8 cellular contexts compared by ENCODE assay signal in the genomic region with DNA sequence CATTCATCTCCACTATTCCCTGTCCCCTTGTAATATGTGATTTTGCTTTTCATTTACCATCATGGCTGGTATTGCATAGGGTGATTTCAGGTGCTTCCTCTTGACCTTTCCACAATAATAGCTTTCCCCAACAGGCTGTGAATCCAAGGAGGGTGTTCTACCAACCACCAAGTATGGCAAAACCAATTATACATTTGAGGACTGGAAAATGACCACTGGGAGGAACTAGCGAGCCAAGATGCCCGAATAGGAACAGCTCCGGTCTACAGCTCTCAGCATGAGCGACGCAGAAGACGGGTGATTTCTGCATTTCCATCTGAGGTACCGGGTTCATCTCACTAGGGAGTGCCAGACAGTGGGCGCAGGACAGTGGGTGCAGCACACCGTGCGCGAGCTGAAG.
DNase-seq lines count a peak whose midpoint lies in the region; TF ChIP-seq lines count a peak whose summit lies in the region.
"Not testable (repeated sequence)": the region's sequence is repeated elsewhere in the genome, so short reads cannot be mapped to it uniquely, and the experiment has no call there.

No MANE protein-coding gene starts in this region.

- TF ChIP-seq CTCF in astrocyte of the spinal cord (IDR thresholded peaks at IDR 0.05; ENCODE audit: low read depth, low read length) (peak; percentile 14), epithelial cell of proximal tubule (conservative IDR thresholded peaks at IDR 0.05; ENCODE audit: low read depth, low read length) (peak; percentile 36)

- in situ Hi-C loops in ACHN (cut with HindIII; ENCODE audit: low pct_ligation_motif_present, low pct_unique_long_range_greater_than_20kb, low sequenced_read_pairs); astrocyte of the spinal cord (cut with HindIII; ENCODE audit: low sequenced_read_pairs): not testable (repeated sequence)

- peak; percentile 13 for DNase-seq in ACHN
- DNase-seq in DMS53 treated with DMSO at 0.1 percent for 48 hours (lab: John Stamatoyannopoulos, UW; ENCODE audit: unreplicated experiment), result peak; percentile 78
- peak; percentile 87 for DNase-seq in HT-29 (ENCODE audit: low spot score)
- peak; percentile 37 for DNase-seq in NCI-H460 (ENCODE audit: extremely low read depth, low read depth)
- peak; percentile 58 for DNase-seq in RPMI7951 (ENCODE audit: low read depth)
- not testable (repeated sequence) for DNase-seq in astrocyte of the spinal cord (ENCODE audit: low read depth, low spot score); epithelial cell of proximal tubule (ENCODE audit: low read depth)
- DNase-seq in kidney tubule cell (ENCODE audit: low spot score), result peak; percentile 29

- H3K4me3 ChIP-seq in astrocyte of the spinal cord (ENCODE audit: low read depth, low read length); epithelial cell of proximal tubule (ENCODE audit: low read depth, low read length): not testable (repeated sequence)
